In the genomic region with DNA sequence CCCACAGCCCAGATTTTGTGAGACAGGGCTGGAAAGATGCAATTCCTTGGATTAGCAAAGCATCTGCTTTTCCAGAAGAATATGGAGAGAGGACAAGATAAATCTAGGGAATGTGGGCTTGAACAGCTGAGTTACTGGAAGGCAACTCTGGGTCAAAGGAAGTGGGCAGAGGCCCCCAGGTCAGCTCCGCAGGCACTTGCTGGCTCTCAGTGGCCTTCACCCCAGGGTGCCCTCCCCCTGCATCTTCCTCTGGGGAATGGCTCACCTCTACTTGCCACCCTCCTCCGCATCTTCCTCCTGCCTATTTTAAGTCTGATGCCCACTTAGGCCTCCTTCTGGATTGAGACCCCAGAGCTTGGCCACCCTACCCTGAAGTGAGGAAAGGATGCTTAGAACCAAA, we compare ENCODE assay signal across 12 cellular contexts. TPM values are rescaled to one million over a fixed set of nuclear protein-coding genes. Genes with fewer than 3 reads are reported as not detected.
DNase-seq lines count a peak whose midpoint lies in the region; ATAC-seq and TF ChIP-seq lines count a peak whose summit lies in the region.
"Had no signal": no experiment of that assay in that cellular context is flagged by ENCODE, and none has a peak within 500 bp of the region (broad histone marks: within the 10 kb centered on the region; RNA-seq: fewer than 3 reads in every experiment).

No MANE protein-coding gene starts in this region.

- no peak overlapping the region for H3K4me3 ChIP-seq in ACC112 (ENCODE audit: low read depth, low read length)
- no peak overlapping the region for H3K4me3 ChIP-seq in endocrine pancreas (ENCODE audit: control insufficient read depth, insufficient read depth, low read length)
- H3K4me3 ChIP-seq in psoas muscle = peak overlapping the region; percentile 47

- 61 to 82% (median 64%) methylated on average over 2 of the region's 2 CpGs for WGBS in psoas muscle, 3 donors

- peaks cover 20% of the 10 kb centered on the region for H3K36me3 ChIP-seq in ACC112 (ENCODE audit: insufficient read depth, low read length)
- peaks cover 15% of the 10 kb centered on the region for H3K36me3 ChIP-seq in endocrine pancreas (ENCODE audit: control insufficient read depth, insufficient read depth, low read length)
- peaks cover 11 to 75% of the 10 kb centered on the region in 2 donors for H3K36me3 ChIP-seq in psoas muscle (ENCODE audit: insufficient read depth in 1 of 2, low read depth in 1 of 2)

- H2AFZ ChIP-seq in ACC112 (ENCODE audit: low read length, unreplicated experiment) = no peak overlapping the region

- H3K4me1 ChIP-seq in ACC112 (ENCODE audit: control insufficient read depth, insufficient read depth, low read length, unreplicated experiment) = peaks cover 61% of the 10 kb centered on the region
- H3K4me1 ChIP-seq in endocrine pancreas (ENCODE audit: control insufficient read depth, insufficient read depth, low read length) = peaks cover 5% of the 10 kb centered on the region
- H3K4me1 ChIP-seq in psoas muscle = peaks cover 71% of the 10 kb centered on the region

- H3K9me3 ChIP-seq in endocrine pancreas (ENCODE audit: control insufficient read depth, low read length) = no peaks in the 10 kb centered on the region
- H3K9me3 ChIP-seq in psoas muscle = no peaks in the 10 kb centered on the region

- CTCF ChIA-PET in RWPE1 (lab: Yijun Ruan, JAX) = interaction anchor here (0.5 to 0.9 kb wide), 2 partner anchors 33 to 105 kb away, joined by 4 read pairs; no protein-coding TSS in a partner anchor

- intact Hi-C loops in psoas muscle (cut with DNase I) = loop anchor here in 1 of 2 donors (2.0 kb wide), 1 partner anchor 34 kb away; no protein-coding TSS in a partner anchor

- no peak for ATAC-seq in psoas muscle
- ATAC-seq in HG03139 (IDR thresholded peaks at IDR 0.05; ENCODE audit: unreplicated experiment) = no peak
- ATAC-seq: left colon had no signal

- H3K27me3 ChIP-seq in ACC112 (ENCODE audit: insufficient read depth, low read length) = no peaks in the 10 kb centered on the region
- H3K27me3 ChIP-seq in endocrine pancreas (ENCODE audit: control insufficient read depth, insufficient read depth, low read length) = no peaks in the 10 kb centered on the region
- H3K27me3 ChIP-seq in psoas muscle (ENCODE audit: insufficient read depth in 3 of 3, low read length in 2 of 3) = no peaks in the 10 kb centered on the region

- peak overlapping the region; percentile 54 for H3K9ac ChIP-seq in endocrine pancreas (ENCODE audit: control insufficient read depth, insufficient read depth, low read length)

- POLR2A ChIA-PET in RWPE1 (lab: Yijun Ruan, JAX; ENCODE audit: low non-redundant PET) = interaction anchor here (0.7 kb wide), 1 partner anchor 82 kb away, joined by 3 read pairs; no protein-coding TSS in a partner anchor

- DNase-seq in RWPE1 (ENCODE audit: low spot score) (no peak), psoas muscle (no peak), superior temporal gyrus (ENCODE audit: extremely low spot score) (no peak), GM19240 (ENCODE audit: insufficient read length, low spot score) (no peak), SIG-M5 treated with dmso at 0.1 percent for 504 hours (lab: John Stamatoyannopoulos, UW; ENCODE audit: unreplicated experiment) (no peak)
- DNase-seq: activated CD4-positive, CD25-positive, alpha-beta regulatory T cell; COR-L47; left colon; NCI-H510A treated with DMSO at 0.1 percent for 48 hours had no signal

- no peak for TF ChIP-seq CTCF in RWPE1 (conservative IDR thresholded peaks at IDR 0.05; ENCODE audit: low read depth)
- no peak for TF ChIP-seq CTCF in psoas muscle (IDR thresholded peaks at IDR 0.05)

- no peaks in the 10 kb centered on the region for H3K79me2 ChIP-seq in ACC112 (ENCODE audit: control insufficient read depth, insufficient read depth, low read length, unreplicated experiment)

- peak overlapping the region; percentile 99 for H3K27ac ChIP-seq in ACC112 (ENCODE audit: low read depth, low read length)
- H3K27ac ChIP-seq in RWPE1 = peak overlapping the region; percentile 93
- peak overlapping the region; percentile 92 for H3K27ac ChIP-seq in psoas muscle

RNA-seq across cellular contexts. Expression of a gene that starts 10.5 kb away (rescaled TPM):
- 10 to 100 TPM in 3 of 4 donors, 1 to 10 TPM in 1; 9.3 to 27.0 (median 17.0) TPM for total RNA-seq in psoas muscle
- polyA plus RNA-seq in psoas muscle = 10 to 100 TPM; 11.0 to 28.8 (median 19.6) TPM
